9 cellular contexts compared by ENCODE assay signal in the genomic region with DNA sequence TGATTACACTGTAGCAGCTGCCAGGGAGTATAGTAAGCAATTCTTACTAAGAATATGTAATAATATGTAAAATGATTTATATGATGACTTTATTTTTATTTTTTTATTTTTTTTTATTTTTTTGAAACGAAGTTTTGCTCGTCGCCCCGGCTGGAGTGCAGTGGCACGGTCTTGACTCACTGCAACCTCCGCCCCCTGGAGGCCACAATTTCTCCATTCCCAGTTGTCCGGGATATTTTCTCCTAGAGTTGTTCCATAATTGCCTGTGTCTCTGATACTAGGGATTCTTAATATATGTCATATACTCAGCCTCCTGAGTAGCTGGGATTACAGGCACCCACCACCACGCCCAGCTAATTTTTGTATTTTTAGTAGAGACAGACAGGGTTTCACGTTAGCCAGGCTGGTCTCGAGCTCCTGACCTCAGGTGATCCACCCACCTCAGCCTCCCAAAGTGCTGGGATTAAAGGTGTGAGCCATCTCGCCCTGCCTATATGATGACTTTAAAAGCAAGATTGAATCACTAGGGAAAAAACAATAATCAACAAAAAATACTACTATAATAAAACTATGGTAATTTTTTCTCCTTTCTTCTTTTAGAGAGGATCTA. TPM values are rescaled to one million over a fixed set of nuclear protein-coding genes. Genes with fewer than 3 reads are reported as not detected.
A peak's percentile ranks its signal among the peaks of the same experiment; 100 is the strongest.
DNase-seq lines count a peak whose midpoint lies in the region; ATAC-seq and TF ChIP-seq lines count a peak whose summit lies in the region.
"Had no signal": no experiment of that assay in that cellular context is flagged by ENCODE, and none has a peak within 500 bp of the region (broad histone marks: within the 10 kb centered on the region; RNA-seq: fewer than 3 reads in every experiment).

No MANE protein-coding gene starts in this region.

- H3F3A ChIP-seq in smooth muscle cell (ENCODE audit: low read depth) = no peaks in the 10 kb centered on the region

- in situ Hi-C loops in Caki2 (cut with HindIII; ENCODE audit: low pct_unique_long_range_greater_than_20kb, low sequenced_read_pairs) = no loop called here

- no peaks in the 10 kb centered on the region for H3K36me3 Mint-ChIP-seq in activated T-cell treated with anti-CD3 and anti-CD28 coated beads, Interleukin-2, amount 50 U/mL, for 4 hours (ENCODE audit: insufficient read depth)

- peak; percentile 76 for TF ChIP-seq CTCF in smooth muscle cell (IDR thresholded peaks at IDR 0.05; ENCODE audit: borderline replicate concordance, insufficient read depth, poor library complexity, severe bottlenecking)

- no peaks in the 10 kb centered on the region for H3K27me3 ChIP-seq in smooth muscle cell (ENCODE audit: low read depth)

- H4K20me1 ChIP-seq in smooth muscle cell (ENCODE audit: low read depth) = no peaks in the 10 kb centered on the region

- H3K36me3 ChIP-seq in smooth muscle cell (ENCODE audit: low read depth) = no peaks in the 10 kb centered on the region

- peaks cover 10% of the 10 kb centered on the region for H3K4me1 ChIP-seq in smooth muscle cell (ENCODE audit: low read depth)

- no peaks in the 10 kb centered on the region for H3K4me1 Mint-ChIP-seq in activated T-cell treated with anti-CD3 and anti-CD28 coated beads, Interleukin-2, amount 50 U/mL, for 4 hours (ENCODE audit: low read depth)

- no peak overlapping the region for H3K4me3 Mint-ChIP-seq in activated T-cell treated with anti-CD3 and anti-CD28 coated beads, Interleukin-2, amount 50 U/mL, for 4 hours

- H3K4me3 ChIP-seq in smooth muscle cell = no peak overlapping the region

- no peaks in the 10 kb centered on the region for H3K9me3 ChIP-seq in smooth muscle cell (replicated peaks; ENCODE audit: low read depth)

- peak overlapping the region; percentile 62 for H3K27ac ChIP-seq in smooth muscle cell (ENCODE audit: low read depth)
- H3K27ac ChIP-seq: KMS-11 had no signal

- WGBS in smooth muscle cell (ENCODE audit: low lambda C conversion rate) = 25% methylated on average over 11 of the region's 11 CpGs

- H3K9me3 Mint-ChIP-seq in activated T-cell treated with anti-CD3 and anti-CD28 coated beads, Interleukin-2, amount 50 U/mL, for 4 hours = no peaks in the 10 kb centered on the region

- intact Hi-C loops in left ventricle myocardium superior (cut with micrococcal nuclease) = no loop called here

- H3K9ac ChIP-seq in smooth muscle cell (ENCODE audit: low read depth) = peak overlapping the region; percentile 16
- H3K9ac ChIP-seq: KMS-11 had no signal

- DNase-seq in Caki2 (ENCODE audit: low read depth) (peak; percentile 18), HuH-7 (ENCODE audit: low spot score) (peak; percentile 45), left ventricle myocardium superior (peak; percentile 72), smooth muscle cell (lab: John Stamatoyannopoulos, UW; ENCODE audit: unreplicated experiment) (peak; percentile 20)
- DNase-seq in activated CD4-positive, alpha-beta T cell treated with anti-CD3 and anti-CD28 coated beads, Interleukin-2, amount 50 U/mL, for 48 hours = peak; percentile 26 to 27
- DNase-seq in activated T-cell treated with anti-CD3 and anti-CD28 coated beads, Interleukin-2, amount 50 U/mL, for 4 hours = no peak

- peak; percentile 79 for ATAC-seq in left ventricle myocardium superior
- no peak for ATAC-seq in HG03442 (IDR thresholded peaks at IDR 0.05; ENCODE audit: unreplicated experiment)
- ATAC-seq in activated T-cell treated with anti-CD3 and anti-CD28 coated beads, Interleukin-2, amount 50 U/mL, for 4 hours = no peak
- ATAC-seq in HG02973 (IDR thresholded peaks at IDR 0.05; ENCODE audit: unreplicated experiment) = no peak

- H2AFZ ChIP-seq in smooth muscle cell (ENCODE audit: low read depth) = no peak overlapping the region

- H3K27me3 Mint-ChIP-seq in activated T-cell treated with anti-CD3 and anti-CD28 coated beads, Interleukin-2, amount 50 U/mL, for 4 hours (ENCODE audit: low read depth) = peaks cover 8% of the 10 kb centered on the region

- no peaks in the 10 kb centered on the region for H3K79me2 ChIP-seq in smooth muscle cell (ENCODE audit: low read depth)

- peak overlapping the region; percentile 72 for H3K4me2 ChIP-seq in smooth muscle cell
- H3K4me2 ChIP-seq: KMS-11 had no signal

RNA-seq across cellular contexts. Expression of gene ITPR2, which starts 12.2 kb away (rescaled TPM):
- total RNA-seq in Caki2 (2014; rRNA removed; shearing (Covaris generic); ENCODE audit: low replicate concordance) = 10.9 and 16.5 TPM in 2 replicates
- total RNA-seq in left ventricle myocardium superior = 10.5 TPM
- total RNA-seq in smooth muscle cell = 17.4 and 29.0 TPM in 2 replicates
- 6.8 and 9.6 TPM in 2 replicates for polyA plus RNA-seq in smooth muscle cell
- 10 to 100 TPM; 18.2 to 26.7 (median 21.0) TPM for total RNA-seq in activated T-cell treated with anti-CD3 and anti-CD28 coated beads, Interleukin-2, amount 50 U/mL, for 4 hours
